ENCODE assay signal across 23 cellular contexts in the genomic region with DNA sequence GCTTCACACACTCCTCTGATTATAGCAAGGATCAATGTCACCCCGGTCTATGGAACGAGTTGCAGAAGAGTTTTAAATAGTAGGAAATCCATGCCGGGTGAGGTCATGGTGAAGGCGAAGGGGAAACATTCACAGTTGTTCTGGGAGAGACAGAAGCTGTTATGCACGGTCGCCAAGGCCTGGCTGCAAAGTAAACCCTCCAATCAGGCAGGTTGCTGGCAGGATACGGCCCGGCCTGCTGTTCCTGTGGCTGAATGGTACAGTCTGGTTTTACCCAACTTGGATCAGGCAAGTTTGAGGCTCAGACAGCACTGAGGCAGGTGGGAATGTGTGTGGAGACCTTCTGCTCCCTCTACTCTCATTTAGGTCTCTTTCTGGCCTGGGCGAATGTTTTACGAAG. TPM values are rescaled to one million over a fixed set of nuclear protein-coding genes. Genes with fewer than 3 reads are reported as not detected.
DNase-seq lines count a peak whose midpoint lies in the region; ATAC-seq and TF ChIP-seq lines count a peak whose summit lies in the region.
"Had no signal": no experiment of that assay in that cellular context is flagged by ENCODE, and none has a peak within 500 bp of the region (broad histone marks: within the 10 kb centered on the region; RNA-seq: fewer than 3 reads in every experiment).

No MANE protein-coding gene starts in this region.

- no peak overlapping the region for H3K9ac ChIP-seq in neuronal stem cell (ENCODE audit: low read depth, low read length, poor library complexity)
- H3K9ac ChIP-seq in smooth muscle cell (ENCODE audit: low read depth), result no peak overlapping the region

- H4K20me1 ChIP-seq in smooth muscle cell (ENCODE audit: low read depth), result no peaks in the 10 kb centered on the region

- no peaks in the 10 kb centered on the region for H3K79me1 ChIP-seq in neuronal stem cell (ENCODE audit: low read depth, low read length)

- H2AFZ ChIP-seq in neuronal stem cell (ENCODE audit: low read length), result peak overlapping the region; percentile 6
- H2AFZ ChIP-seq in smooth muscle cell (ENCODE audit: low read depth), result no peak overlapping the region

- H4K8ac ChIP-seq in neuronal stem cell (ENCODE audit: low read depth, low read length), result no peak overlapping the region

- TF ChIP-seq CTCF in endothelial cell (IDR thresholded peaks at IDR 0.05; ENCODE audit: unreplicated experiment), result no peak
- no peak for TF ChIP-seq CTCF in smooth muscle cell (IDR thresholded peaks at IDR 0.05; ENCODE audit: borderline replicate concordance, insufficient read depth, poor library complexity, severe bottlenecking)

- no peaks in the 10 kb centered on the region for H3K9me3 Mint-ChIP-seq in activated CD8-positive, alpha-beta memory T cell treated with anti-CD3 and anti-CD28 coated beads, Interleukin-2, amount 10 ng/mL, durations not matched to agents 7 days and 5 days (ENCODE audit: low read depth)
- H3K9me3 Mint-ChIP-seq in endothelial cell (ENCODE audit: unreplicated experiment), result no peaks in the 10 kb centered on the region
- H3K9me3 Mint-ChIP-seq: activated naive CD8-positive, alpha-beta T cell treated with anti-CD3 and anti-CD28 coated beads for 36 hours; activated T-cell treated with anti-CD3 and anti-CD28 coated beads, Interleukin-2, amount 50 U/mL, for 24 hours; CD4-positive, alpha-beta T cell had no signal

- H3K14ac ChIP-seq in neuronal stem cell (ENCODE audit: low read length), result no peak overlapping the region

- no peak overlapping the region for H3K27ac Mint-ChIP-seq in activated CD8-positive, alpha-beta memory T cell treated with anti-CD3 and anti-CD28 coated beads, Interleukin-2, amount 10 ng/mL, durations not matched to agents 7 days and 5 days
- peak overlapping the region; percentile 59 for H3K27ac Mint-ChIP-seq in endothelial cell (ENCODE audit: unreplicated experiment)
- H3K27ac Mint-ChIP-seq: activated naive CD8-positive, alpha-beta T cell treated with anti-CD3 and anti-CD28 coated beads for 36 hours; activated T-cell treated with anti-CD3 and anti-CD28 coated beads, Interleukin-2, amount 50 U/mL, for 24 hours; CD4-positive, alpha-beta T cell had no signal

- ATAC-seq in activated CD8-positive, alpha-beta memory T cell treated with anti-CD3 and anti-CD28 coated beads, Interleukin-2, amount 10 ng/mL, durations not matched to agents 7 days and 5 days, result no peak
- ATAC-seq in HG03039 (IDR thresholded peaks at IDR 0.05; ENCODE audit: unreplicated experiment), result no peak
- ATAC-seq: body of pancreas, lower lobe of right lung, sciatic nerve had no signal

- H4K91ac ChIP-seq in neuronal stem cell (ENCODE audit: low read depth, low read length, poor library complexity), result no peak overlapping the region

- no CpG with 5 or more reads among the region's 10 CpGs for WGBS in neuronal stem cell (ENCODE audit: extremely low coverage in 2 of 2, insufficient read length in 2 of 2, insufficient replicate concordance in 1 of 2), 2 donors
- 79% methylated on average over 10 of the region's 10 CpGs for WGBS in smooth muscle cell (ENCODE audit: low lambda C conversion rate)

- no peak overlapping the region for H2BK5ac ChIP-seq in neuronal stem cell (ENCODE audit: low read length)

- H3K9me3 ChIP-seq in neuronal stem cell (replicated peaks in 1 of 2; ENCODE audit: control insufficient read depth in 2 of 2, insufficient read depth in 1 of 2, low read depth in 1 of 2, low read length in 2 of 2) (peaks cover 0 to 2% of the 10 kb centered on the region in 2 donors), MG63 (no peaks in the 10 kb centered on the region), smooth muscle cell (replicated peaks; ENCODE audit: low read depth) (no peaks in the 10 kb centered on the region)
- H3K9me3 ChIP-seq: body of pancreas, esophagus squamous epithelium, HAP-1, lower lobe of right lung had no signal

- DNase-seq in Ammon's horn (ENCODE audit: low spot score), result peak; percentile 38
- DNase-seq in activated CD8-positive, alpha-beta memory T cell treated with anti-CD3 and anti-CD28 coated beads, Interleukin-2, amount 10 ng/mL, durations not matched to agents 7 days and 5 days, result peak; percentile 33
- no peak for DNase-seq in endothelial cell (ENCODE audit: low spot score)
- no peak for DNase-seq in neuronal stem cell (ENCODE audit: low spot score)
- DNase-seq in MG63, result no peak
- no peak for DNase-seq in NCI-H2227 (lab: John Stamatoyannopoulos, UW; ENCODE audit: unreplicated experiment)
- DNase-seq in smooth muscle cell (lab: John Stamatoyannopoulos, UW; ENCODE audit: unreplicated experiment), result no peak
- DNase-seq: activated CD4-positive, alpha-beta T cell treated with anti-CD3 and anti-CD28 coated beads for 48 hours; activated naive CD8-positive, alpha-beta T cell treated with anti-CD3 and anti-CD28 coated beads for 36 hours; activated T-cell treated with anti-CD3 and anti-CD28 coated beads, Interleukin-2, amount 50 U/mL, for 24 hours; body of pancreas; CD4-positive, alpha-beta T cell; DMS53; esophagus squamous epithelium; Kasumi-1; lower lobe of right lung; NCI-H1092 treated with DMSO at 0.1 percent for 48 hours; NCI-H526 treated with DMSO at 0.1 percent for 48 hours; SW 1271 had no signal

- no peaks in the 10 kb centered on the region for H3K79me2 ChIP-seq in smooth muscle cell (ENCODE audit: low read depth)

- H3F3A ChIP-seq in smooth muscle cell (ENCODE audit: low read depth), result no peaks in the 10 kb centered on the region

- peaks cover 15% of the 10 kb centered on the region for H3K27me3 Mint-ChIP-seq in activated CD8-positive, alpha-beta memory T cell treated with anti-CD3 and anti-CD28 coated beads, Interleukin-2, amount 10 ng/mL, durations not matched to agents 7 days and 5 days
- H3K27me3 Mint-ChIP-seq in endothelial cell (ENCODE audit: unreplicated experiment), result peaks cover 10% of the 10 kb centered on the region

- CTCF ChIA-PET in activated CD8-positive, alpha-beta memory T cell treated with anti-CD3 and anti-CD28 coated beads, Interleukin-2, amount 10 ng/mL, durations not matched to agents 7 days and 5 days (lab: Charles Lee), result no interaction called here

- peak overlapping the region; percentile 1 for H2BK12ac ChIP-seq in neuronal stem cell (ENCODE audit: low read length)

- no peak overlapping the region for H3K4me3 Mint-ChIP-seq in activated CD8-positive, alpha-beta memory T cell treated with anti-CD3 and anti-CD28 coated beads, Interleukin-2, amount 10 ng/mL, durations not matched to agents 7 days and 5 days
- H3K4me3 Mint-ChIP-seq in endothelial cell (ENCODE audit: unreplicated experiment), result no peak overlapping the region
- H3K4me3 Mint-ChIP-seq: activated naive CD8-positive, alpha-beta T cell treated with anti-CD3 and anti-CD28 coated beads for 36 hours; activated T-cell treated with anti-CD3 and anti-CD28 coated beads, Interleukin-2, amount 50 U/mL, for 24 hours; CD4-positive, alpha-beta T cell had no signal

- H3K36me3 ChIP-seq in neuronal stem cell (replicated peaks in 1 of 2; ENCODE audit: control insufficient read depth in 2 of 2, insufficient read depth in 2 of 2, low read length in 2 of 2) (no peaks in the 10 kb centered on the region), MG63 (no peaks in the 10 kb centered on the region), smooth muscle cell (ENCODE audit: low read depth) (no peaks in the 10 kb centered on the region)
- H3K36me3 ChIP-seq: esophagus squamous epithelium, HAP-1, lower lobe of right lung had no signal

- H3K4me1 Mint-ChIP-seq in activated CD8-positive, alpha-beta memory T cell treated with anti-CD3 and anti-CD28 coated beads, Interleukin-2, amount 10 ng/mL, durations not matched to agents 7 days and 5 days, result peaks cover 43% of the 10 kb centered on the region
- peaks cover 26% of the 10 kb centered on the region for H3K4me1 Mint-ChIP-seq in endothelial cell (ENCODE audit: unreplicated experiment)

- H3K27me3 ChIP-seq in neuronal stem cell (ENCODE audit: control insufficient read depth in 3 of 3, insufficient read depth in 3 of 3, low read depth in 1 of 3, low read length in 3 of 3), result no peaks in the 10 kb centered on the region
- H3K27me3 ChIP-seq in MG63, result no peaks in the 10 kb centered on the region
- H3K27me3 ChIP-seq in smooth muscle cell (ENCODE audit: low read depth), result no peaks in the 10 kb centered on the region
- H3K27me3 ChIP-seq: body of pancreas had no signal

- no peaks in the 10 kb centered on the region for H3K36me3 Mint-ChIP-seq in activated CD8-positive, alpha-beta memory T cell treated with anti-CD3 and anti-CD28 coated beads, Interleukin-2, amount 10 ng/mL, durations not matched to agents 7 days and 5 days
- no peaks in the 10 kb centered on the region for H3K36me3 Mint-ChIP-seq in endothelial cell (ENCODE audit: low read depth, unreplicated experiment)
- H3K36me3 Mint-ChIP-seq: activated naive CD8-positive, alpha-beta T cell treated with anti-CD3 and anti-CD28 coated beads for 36 hours had no signal

- peak overlapping the region; percentile 51 for H3K18ac ChIP-seq in neuronal stem cell (ENCODE audit: low read length)

- H3K4me1 ChIP-seq in neuronal stem cell (ENCODE audit: control insufficient read depth in 2 of 2, insufficient read depth in 1 of 2, low read depth in 1 of 2, low read length in 2 of 2), result peaks cover 12 to 33% of the 10 kb centered on the region in 2 donors
- H3K4me1 ChIP-seq in smooth muscle cell (ENCODE audit: low read depth), result peaks cover 26% of the 10 kb centered on the region
- H3K4me1 ChIP-seq: body of pancreas, lower lobe of right lung had no signal

- H2BK15ac ChIP-seq in neuronal stem cell (ENCODE audit: low read length), result peak overlapping the region; percentile 34

- H2AK5ac ChIP-seq in neuronal stem cell (ENCODE audit: low read depth, low read length), result peak overlapping the region; percentile 21

- H3K4me3 ChIP-seq in neuronal stem cell (ENCODE audit: low read length in 2 of 2) (no peak overlapping the region), MG63 (no peak overlapping the region), smooth muscle cell (no peak overlapping the region)
- H3K4me3 ChIP-seq: body of pancreas, esophagus squamous epithelium, HAP-1, lower lobe of right lung had no signal

- H3K4ac ChIP-seq in neuronal stem cell (ENCODE audit: low read length), result no peak overlapping the region

- no peak overlapping the region for H3K23ac ChIP-seq in neuronal stem cell (ENCODE audit: low read depth, low read length, poor library complexity)

- H2BK120ac ChIP-seq in neuronal stem cell (ENCODE audit: low read depth, low read length), result no peak overlapping the region

- no peak overlapping the region for H3K27ac ChIP-seq in neuronal stem cell (replicated peaks; ENCODE audit: low read length)
- no peak overlapping the region for H3K27ac ChIP-seq in smooth muscle cell (ENCODE audit: low read depth)
- H3K27ac ChIP-seq: body of pancreas, lower lobe of right lung had no signal

- H3K4me2 ChIP-seq in neuronal stem cell (ENCODE audit: insufficient read depth, low read length, poor library complexity, severe bottlenecking), result no peak overlapping the region
- no peak overlapping the region for H3K4me2 ChIP-seq in smooth muscle cell

RNA-seq across cellular contexts. Expression of a gene that starts 45.3 kb away (rescaled TPM):
- not detected for total RNA-seq in activated CD8-positive, alpha-beta memory T cell treated with anti-CD3 and anti-CD28 coated beads, Interleukin-2, amount 10 ng/mL, durations not matched to agents 7 days and 5 days
- total RNA-seq in endothelial cell (ENCODE audit: unreplicated experiment), result 1.7 TPM
- 0.15 TPM for polyA plus RNA-seq in neuronal stem cell (2013, experiment 1 of 2)
- polyA plus RNA-seq in neuronal stem cell (2013, experiment 2 of 2), result 0.17 TPM
- total RNA-seq in MG63 (2014; rRNA removed; shearing (Covaris generic); ENCODE audit: low replicate concordance), result 0.03 TPM in 1 of 2 replicates, not detected in the other
- total RNA-seq in smooth muscle cell, result not detected in 2 replicates
- polyA plus RNA-seq in smooth muscle cell, result not detected in 2 replicates
- total RNA-seq: activated naive CD8-positive, alpha-beta T cell treated with anti-CD3 and anti-CD28 coated beads for 36 hours; CD4-positive, alpha-beta T cell; osteoblast had no signal

Comparison
In these comparisons a context has a peak if more than half of its experiments do, and no peak if none do; other contexts are left out.
1. DNase-seq: peak in Ammon's horn (single experiment) and activated CD8-positive, alpha-beta memory T cell treated with anti-CD3 and anti-CD28 coated beads, Interleukin-2, amount 10 ng/mL, durations not matched to agents 7 days and 5 days (single experiment); none in endothelial cell (single experiment), neuronal stem cell (single experiment), MG63 (single experiment), NCI-H2227 (single experiment) and smooth muscle cell (single experiment).